In the genomic region with DNA sequence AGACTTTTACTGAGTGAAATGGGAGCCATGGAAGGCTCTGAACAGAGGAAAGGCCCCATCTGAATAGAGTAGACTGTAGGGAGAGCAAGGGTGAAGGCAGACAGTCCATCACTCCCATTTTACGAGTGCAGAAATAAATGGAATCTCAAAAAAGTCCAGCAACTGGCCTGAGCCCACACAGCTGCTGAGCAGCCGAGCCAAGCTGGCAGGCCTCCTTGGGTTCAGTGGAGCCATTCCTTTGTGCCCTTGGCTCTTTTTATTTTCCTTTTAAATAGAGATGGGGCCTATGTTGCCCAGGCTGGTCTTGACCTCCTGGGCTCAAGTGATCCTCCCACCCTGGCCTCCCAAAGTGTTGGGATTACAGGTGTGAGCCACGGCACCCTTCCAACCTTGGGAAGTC, we compare ENCODE assay signal across 19 cellular contexts. TPM values are rescaled to one million over a fixed set of nuclear protein-coding genes. Genes with fewer than 3 reads are reported as not detected.
"Had no signal": no experiment of that assay in that cellular context is flagged by ENCODE, and none has a peak within 500 bp of the region (broad histone marks: within the 10 kb centered on the region; RNA-seq: fewer than 3 reads in every experiment).

No MANE protein-coding gene starts in this region.

- DNase-seq: activated CD4-positive, alpha-beta T cell treated with anti-CD3 and anti-CD28 coated beads, Interleukin-2, amount 50 U/mL, for 48 hours; activated CD4-positive, CD25-positive, alpha-beta regulatory T cell treated with anti-CD3 and anti-CD28 coated beads, Interleukin-2, amount 50 U/mL, for 72 hours; activated CD8-positive, alpha-beta memory T cell treated with anti-CD3 and anti-CD28 coated beads, Interleukin-2, amount 10 ng/mL, durations not matched to agents 7 days and 5 days; activated effector memory CD4-positive, alpha-beta T cell treated with anti-CD3 and anti-CD28 coated beads, Interleukin-2, amount 50 U/mL, for 16 hours; activated naive CD8-positive, alpha-beta T cell treated with anti-CD3 and anti-CD28 coated beads for 36 hours; activated T-cell treated with anti-CD3 and anti-CD28 coated beads, Interleukin-2, amount 50 U/mL, for 24 hours; aorta; cortex of kidney; effector memory CD4-positive, alpha-beta T cell; naive B cell; stimulated activated CD4-positive, alpha-beta T cell treated with anti-CD3 and anti-CD28 coated beads, Interleukin-15, amount 100 ng/mL, for 24 hours; stimulated activated CD4-positive, alpha-beta T cell treated with anti-CD3 and anti-CD28 coated beads, Interleukin-4, amount 100 ng/mL, for 24 hours; SW 1271; uterus had no signal

- ATAC-seq: activated CD8-positive, alpha-beta memory T cell treated with anti-CD3 and anti-CD28 coated beads, Interleukin-2, amount 10 ng/mL, durations not matched to agents 7 days and 5 days had no signal

- H3K4me3 ChIP-seq: lung had no signal

- H3K4me1 Mint-ChIP-seq: activated CD8-positive, alpha-beta memory T cell treated with anti-CD3 and anti-CD28 coated beads, Interleukin-2, amount 10 ng/mL, durations not matched to agents 7 days and 5 days; activated naive CD8-positive, alpha-beta T cell treated with anti-CD3 and anti-CD28 coated beads for 36 hours had no signal

- H3K9me3 ChIP-seq: thoracic aorta, uterus had no signal

- H3K4me3 Mint-ChIP-seq: activated CD8-positive, alpha-beta memory T cell treated with anti-CD3 and anti-CD28 coated beads, Interleukin-2, amount 10 ng/mL, durations not matched to agents 7 days and 5 days; activated naive CD8-positive, alpha-beta T cell treated with anti-CD3 and anti-CD28 coated beads for 36 hours; activated T-cell treated with anti-CD3 and anti-CD28 coated beads, Interleukin-2, amount 50 U/mL, for 24 hours; stimulated activated naive CD8-positive, alpha-beta T cell treated with anti-CD3 and anti-CD28 coated beads, Interleukin-15, Interleukin-2, amounts not matched to agents 100 ng/mL and 50 ng/mL, for 24 hours had no signal

- H3K27ac Mint-ChIP-seq: activated CD8-positive, alpha-beta memory T cell treated with anti-CD3 and anti-CD28 coated beads, Interleukin-2, amount 10 ng/mL, durations not matched to agents 7 days and 5 days; activated naive CD8-positive, alpha-beta T cell treated with anti-CD3 and anti-CD28 coated beads for 36 hours; activated T-cell treated with anti-CD3 and anti-CD28 coated beads, Interleukin-2, amount 50 U/mL, for 24 hours; naive B cell; stimulated activated naive CD8-positive, alpha-beta T cell treated with anti-CD3 and anti-CD28 coated beads, Interleukin-15, Interleukin-2, amounts not matched to agents 100 ng/mL and 50 ng/mL, for 24 hours had no signal

- H3K9me3 Mint-ChIP-seq: activated naive CD8-positive, alpha-beta T cell treated with anti-CD3 and anti-CD28 coated beads for 36 hours; activated T-cell treated with anti-CD3 and anti-CD28 coated beads, Interleukin-2, amount 50 U/mL, for 24 hours; stimulated activated naive CD8-positive, alpha-beta T cell treated with anti-CD3 and anti-CD28 coated beads, Interleukin-15, Interleukin-2, amounts not matched to agents 100 ng/mL and 50 ng/mL, for 24 hours had no signal

- H3K36me3 ChIP-seq: thoracic aorta, uterus had no signal

- H3K36me3 Mint-ChIP-seq: activated CD8-positive, alpha-beta memory T cell treated with anti-CD3 and anti-CD28 coated beads, Interleukin-2, amount 10 ng/mL, durations not matched to agents 7 days and 5 days; activated naive CD8-positive, alpha-beta T cell treated with anti-CD3 and anti-CD28 coated beads for 36 hours had no signal

- H3K27ac ChIP-seq: thoracic aorta, uterus had no signal

RNA-seq across cellular contexts. Expression of gene MYH14, which starts 1.0 kb away (rescaled TPM):
- total RNA-seq: activated CD8-positive, alpha-beta memory T cell treated with anti-CD3 and anti-CD28 coated beads, Interleukin-2, amount 10 ng/mL, durations not matched to agents 7 days and 5 days; activated naive CD8-positive, alpha-beta T cell treated with anti-CD3 and anti-CD28 coated beads for 36 hours had no signal

RNA-seq across cellular contexts. Expression of gene IZUMO2, which starts 39.3 kb away (rescaled TPM):
- total RNA-seq: activated CD8-positive, alpha-beta memory T cell treated with anti-CD3 and anti-CD28 coated beads, Interleukin-2, amount 10 ng/mL, durations not matched to agents 7 days and 5 days; activated naive CD8-positive, alpha-beta T cell treated with anti-CD3 and anti-CD28 coated beads for 36 hours; aorta; omental fat pad; renal cortical epithelial cell; thoracic aorta; uterus had no signal
- polyA plus RNA-seq: aorta had no signal
